18 cellular contexts compared by ENCODE assay signal in genomic region chr20:1707588-1708449, GRCh38. TPM values are rescaled to one million over a fixed set of nuclear protein-coding genes. Genes with fewer than 3 reads are reported as not detected.
DNase-seq lines count a peak whose midpoint lies in the region; ATAC-seq, FAIRE-seq and TF ChIP-seq lines count a peak whose summit lies in the region.
"Had no signal": no experiment of that assay in that cellular context is flagged by ENCODE, and none has a peak within 500 bp of the region (broad histone marks: within the 10 kb centered on the region; RNA-seq: fewer than 3 reads in every experiment).

No MANE protein-coding gene starts in this region.

- peak overlapping the region; percentile 58 to 93 (median 90) for H3K27ac Mint-ChIP-seq in CD4-positive, CD25-positive, alpha-beta regulatory T cell
- H3K27ac Mint-ChIP-seq in T-cell, result peak overlapping the region; percentile 91

- TF ChIP-seq POLR2A in erythroblast (IDR thresholded peaks at IDR 0.05; ENCODE audit: low read length), result no peak
- no peak for TF ChIP-seq POLR2A in GM12891 (IDR thresholded peaks at IDR 0.05; ENCODE audit: low read depth, low read length)

- H3K9me3 ChIP-seq in CD4-positive, CD25-positive, alpha-beta regulatory T cell (ENCODE audit: control insufficient read depth in 2 of 2, low read length in 2 of 2), result no peaks in the 10 kb centered on the region
- H3K9me3 ChIP-seq: esophagus squamous epithelium, thyroid gland had no signal

- POLR2A ChIA-PET in T-cell (lab: Charles Lee), result no interaction called here

- H3K36me3 ChIP-seq in CD4-positive, CD25-positive, alpha-beta regulatory T cell (ENCODE audit: control insufficient read depth, insufficient read depth, low read length), result no peaks in the 10 kb centered on the region
- no peaks in the 10 kb centered on the region for H3K36me3 ChIP-seq in brain microvascular endothelial cell (replicated peaks)
- H3K36me3 ChIP-seq: BLaER1, esophagus squamous epithelium, thyroid gland had no signal

- in situ Hi-C loops in brain microvascular endothelial cell (cut with HindIII; ENCODE audit: low pct_ligation_motif_present, low sequenced_read_pairs), result no loop called here

- peaks cover 16 to 27% (median 22%) of the 10 kb centered on the region in 4 donors for H3K4me1 Mint-ChIP-seq in CD4-positive, CD25-positive, alpha-beta regulatory T cell
- H3K4me1 Mint-ChIP-seq in T-cell, result peaks cover 22 to 30% (median 24%) of the 10 kb centered on the region in 3 donors

- peak overlapping the region in 3 of 4 donors; percentile 41 to 48 (median 47) for H3K4me3 Mint-ChIP-seq in CD4-positive, CD25-positive, alpha-beta regulatory T cell
- peak overlapping the region in 1 of 3 donors; percentile 70 for H3K4me3 Mint-ChIP-seq in T-cell

- H3K27me3 ChIP-seq in CD4-positive, CD25-positive, alpha-beta regulatory T cell (ENCODE audit: control insufficient read depth, insufficient read depth, low read length), result no peaks in the 10 kb centered on the region
- H3K27me3 ChIP-seq in HL-60 (ENCODE audit: insufficient read depth, poor library complexity, severe bottlenecking), result no peaks in the 10 kb centered on the region
- H3K27me3 ChIP-seq in brain microvascular endothelial cell (replicated peaks), result no peaks in the 10 kb centered on the region
- H3K27me3 ChIP-seq: BLaER1, thyroid gland had no signal

- TF ChIP-seq CTCF in HL-60 (IDR thresholded peaks at IDR 0.05; ENCODE audit: insufficient read depth, low read length) (no peak), brain microvascular endothelial cell (IDR thresholded peaks at IDR 0.05; ENCODE audit: low read depth, low read length, missing control alignments) (no peak)

- CTCF ChIA-PET in T-cell (lab: Charles Lee), result no interaction called here

- peaks cover 0 to 11% (median 1%) of the 10 kb centered on the region in 7 donors for H3K9me3 Mint-ChIP-seq in CD4-positive, CD25-positive, alpha-beta regulatory T cell
- H3K9me3 Mint-ChIP-seq in T-cell, result peaks cover under 1 to 10% (median 10%) of the 10 kb centered on the region in 3 donors

- peak in 1 of 3 donors; percentile 36 for DNase-seq in CD4-positive, CD25-positive, alpha-beta regulatory T cell
- peak in 1 of 2 experiments; percentile 80 for DNase-seq in HL-60 (ENCODE audit: low read depth in 1 of 2, low spot score in 1 of 2)
- DNase-seq in T-cell, result peak in 8 of 34 experiments; percentile 6 to 24 (median 19)
- DNase-seq in erythroblast (lab: John Stamatoyannopoulos, UW), result peak; percentile 82 to 91
- no peak for DNase-seq in central memory CD4-positive, alpha-beta T cell
- DNase-seq in brain microvascular endothelial cell, result no peak
- no peak for DNase-seq in GM12891 (ENCODE audit: insufficient read length, low spot score)
- DNase-seq: activated CD8-positive, alpha-beta memory T cell treated with anti-CD3 and anti-CD28 coated beads, Interleukin-2, amount 50 U/mL, for 48 hours; anterior cingulate cortex; esophagus squamous epithelium; hippocampal formation; Karpas-422; NCI-H1930; NCI-H69; thyroid gland had no signal

- no peak overlapping the region for H3K27ac ChIP-seq in CD4-positive, CD25-positive, alpha-beta regulatory T cell (ENCODE audit: insufficient read depth, low read length, poor library complexity, severe bottlenecking)
- H3K27ac ChIP-seq in HL-60 (replicated peaks) (peak overlapping the region; percentile 46), brain microvascular endothelial cell (no peak overlapping the region)
- H3K27ac ChIP-seq: BLaER1, esophagus squamous epithelium, thyroid gland had no signal

- no peak overlapping the region for H3K4me3 ChIP-seq in CD4-positive, CD25-positive, alpha-beta regulatory T cell (ENCODE audit: low read depth, low read length)
- H3K4me3 ChIP-seq in HL-60 (replicated peaks; ENCODE audit: insufficient read depth, low read length), result no peak overlapping the region
- H3K4me3 ChIP-seq in brain microvascular endothelial cell (ENCODE audit: low read depth, low read length), result no peak overlapping the region
- H3K4me3 ChIP-seq: BLaER1, esophagus squamous epithelium, thyroid gland had no signal

- H3K27me3 Mint-ChIP-seq in CD4-positive, CD25-positive, alpha-beta regulatory T cell, result peaks cover 8% of the 10 kb centered on the region
- no peaks in the 10 kb centered on the region for H3K27me3 Mint-ChIP-seq in T-cell

- no peak for FAIRE-seq in GM12891 (lab: Jason Lieb, UNC)

- ATAC-seq in CD4-positive, CD25-positive, alpha-beta regulatory T cell (ENCODE audit: low read depth in 2 of 2), result peak; percentile 65 to 75
- ATAC-seq in T-cell (replicated peaks in 1 of 4) (peak; percentile 77 to 90 (median 84)), GM21381 (IDR thresholded peaks at IDR 0.05; ENCODE audit: unreplicated experiment) (no peak)

- H3K4me1 ChIP-seq in CD4-positive, CD25-positive, alpha-beta regulatory T cell (ENCODE audit: control insufficient read depth, insufficient read depth, low read length, poor library complexity, severe bottlenecking), result peaks cover 7% of the 10 kb centered on the region
- H3K4me1 ChIP-seq: esophagus squamous epithelium, thyroid gland had no signal

- no peaks in the 10 kb centered on the region for H3K36me3 Mint-ChIP-seq in CD4-positive, CD25-positive, alpha-beta regulatory T cell
- H3K36me3 Mint-ChIP-seq in T-cell, result no peaks in the 10 kb centered on the region

TF ChIP-seq in GM12891, 5 proteins besides CTCF, POLR2A, EP300 and RAD21:
- no peak for TF ChIP-seq POLR2AphosphoS5 (IDR thresholded peaks at IDR 0.05; ENCODE audit: low read depth, low read length)

RNA-seq across cellular contexts. Expression of gene SIRPG, which starts 50.2 kb away (rescaled TPM):
- total RNA-seq in CD4-positive, CD25-positive, alpha-beta regulatory T cell, result 49.6 TPM
- 100 to 1,000 TPM; 184 to 240 (median 197) TPM for polyA plus RNA-seq in CD4-positive, CD25-positive, alpha-beta regulatory T cell
- 10 to 100 TPM; 25.4 to 59.5 (median 28.6) TPM for total RNA-seq in T-cell
- 12.1 TPM for polyA plus RNA-seq in GM12891 (2012; ENCODE audit: low read depth, missing spikeins)
- total RNA-seq: pulmonary artery endothelial cell, thyroid gland had no signal

Comparison
In these comparisons a context has a peak if more than half of its experiments do, and no peak if none do; other contexts are left out.
1. DNase-seq: peak in erythroblast (2 of 2); none in central memory CD4-positive, alpha-beta T cell (single experiment), brain microvascular endothelial cell (single experiment) and GM12891 (single experiment).